ENCODE assay signal across 28 cellular contexts in the genomic region with DNA sequence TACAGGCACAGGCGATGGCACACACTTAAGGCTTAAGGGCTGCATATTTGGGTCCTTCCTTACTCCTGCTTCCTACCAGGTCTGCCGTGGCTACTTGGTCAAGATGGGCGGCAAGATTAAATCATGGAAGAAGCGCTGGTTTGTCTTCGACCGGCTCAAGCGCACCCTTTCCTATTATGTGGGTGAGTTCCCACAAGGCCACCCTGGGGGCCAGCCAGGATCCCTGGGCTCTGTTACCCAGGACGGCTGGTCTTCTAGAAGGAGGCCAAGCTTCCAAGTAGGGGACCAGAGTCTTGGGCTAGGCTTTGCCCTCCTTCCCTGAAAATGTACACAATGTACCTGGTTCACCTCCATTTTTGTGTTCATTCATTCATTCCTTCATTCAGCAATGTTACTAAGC. TPM values are rescaled to one million over a fixed set of nuclear protein-coding genes. Genes with fewer than 3 reads are reported as not detected.
"Had no signal": no experiment of that assay in that cellular context is flagged by ENCODE, and none has a peak within 500 bp of the region (broad histone marks: within the 10 kb centered on the region; RNA-seq: fewer than 3 reads in every experiment).

No MANE protein-coding gene starts in this region.

- FAIRE-seq: endometrium, islet of Langerhans, pancreas, urothelium cell line had no signal

- H3K27me3 Mint-ChIP-seq: effector memory CD8-positive, alpha-beta T cell; progenitor cell of endocrine pancreas; stimulated activated memory B cell treated with anti-CD40 and anti-IgM and Interleukin-4, amounts not matched to agents 10 μg/mL and 1 μg/mL and 100 μg/mL, for 72 hours had no signal

- H3K9me3 ChIP-seq: esophagus squamous epithelium, heart right ventricle, neutrophil, pancreas, sigmoid colon, thoracic aorta, tibial nerve, upper lobe of left lung had no signal

- H3K9me3 Mint-ChIP-seq: effector memory CD8-positive, alpha-beta T cell; memory B cell; natural killer cell; stimulated activated memory B cell treated with anti-CD40 and anti-IgM and Interleukin-4, amounts not matched to agents 10 μg/mL and 1 μg/mL and 100 μg/mL, for 72 hours had no signal

- H3K4me1 ChIP-seq: esophagus squamous epithelium, pancreas, upper lobe of left lung had no signal

- H3K36me3 ChIP-seq: neutrophil had no signal

- H3K27ac ChIP-seq: esophagus squamous epithelium, heart right ventricle, neutrophil, pancreas, sigmoid colon, thoracic aorta, tibial nerve, upper lobe of left lung had no signal

- H3K36me3 Mint-ChIP-seq: memory B cell; natural killer cell; stimulated activated memory B cell treated with anti-CD40 and anti-IgM and Interleukin-4, amounts not matched to agents 10 μg/mL and 1 μg/mL and 100 μg/mL, for 72 hours had no signal

- DNase-seq: cortex of kidney; effector memory CD8-positive, alpha-beta T cell; erythroblast; esophagus squamous epithelium; foreskin melanocyte; glutamatergic neuron; heart right ventricle; hippocampal formation; kidney glomerular epithelial cell; natural killer cell; pancreas; sigmoid colon; stimulated activated CD4-positive, alpha-beta T cell treated with anti-CD3 and anti-CD28 coated beads, Interleukin-4, amount 100 ng/mL, for 4 hours; stimulated activated naive CD8-positive, alpha-beta T cell treated with anti-CD3 and anti-CD28 coated beads, Interleukin-15, Interleukin-2, amounts not matched to agents 100 U/mL and 50 U/mL, for 24 hours; upper lobe of left lung had no signal

- H3K27ac Mint-ChIP-seq: effector memory CD8-positive, alpha-beta T cell; memory B cell; natural killer cell; progenitor cell of endocrine pancreas; stimulated activated memory B cell treated with anti-CD40 and anti-IgM and Interleukin-4, amounts not matched to agents 10 μg/mL and 1 μg/mL and 100 μg/mL, for 72 hours had no signal

- H3K27me3 ChIP-seq: esophagus squamous epithelium, heart right ventricle, neutrophil, pancreas, sigmoid colon, tibial nerve, upper lobe of left lung had no signal

- H3K4me3 ChIP-seq: esophagus squamous epithelium, heart right ventricle, lung, pancreas, sigmoid colon, thoracic aorta, tibial nerve, upper lobe of left lung had no signal

- ATAC-seq: effector memory CD8-positive, alpha-beta T cell; heart right ventricle; natural killer cell; stimulated activated memory B cell treated with anti-CD40 and anti-IgM and Interleukin-4, amounts not matched to agents 10 μg/mL and 1 μg/mL and 100 μg/mL, for 72 hours; stimulated activated naive CD8-positive, alpha-beta T cell treated with anti-CD3 and anti-CD28 coated beads, Interleukin-15, Interleukin-2, amounts not matched to agents 100 U/mL and 50 U/mL, for 24 hours had no signal

- H3K4me3 Mint-ChIP-seq: effector memory CD8-positive, alpha-beta T cell; memory B cell; natural killer cell; stimulated activated memory B cell treated with anti-CD40 and anti-IgM and Interleukin-4, amounts not matched to agents 10 μg/mL and 1 μg/mL and 100 μg/mL, for 72 hours had no signal

RNA-seq across cellular contexts. Expression of a gene that starts 29.1 kb away (rescaled TPM):
- total RNA-seq: dermis microvascular lymphatic vessel endothelial cell, mononuclear cell, natural killer cell, omental fat pad, progenitor cell of endocrine pancreas, sigmoid colon, thoracic aorta, tibial nerve had no signal
